In genomic region chr1:205905095-205905494, GRCh38 we compare ENCODE assay signal across 16 cellular contexts. TPM values are rescaled to one million over a fixed set of nuclear protein-coding genes. Genes with fewer than 3 reads are reported as not detected.
"Had no signal": no experiment of that assay in that cellular context is flagged by ENCODE, and none has a peak within 500 bp of the region (broad histone marks: within the 10 kb centered on the region; RNA-seq: fewer than 3 reads in every experiment).

No MANE protein-coding gene starts in this region.

RNA-seq across cellular contexts. Expression of gene SLC26A9, which starts 38.2 kb away (rescaled TPM):
- total RNA-seq: activated naive CD4-positive, alpha-beta T cell treated with anti-CD3 and anti-CD28 coated beads for 36 hours; activated naive CD4-positive, alpha-beta T cell treated with anti-CD3 and anti-CD28 coated beads, Interleukin-2, amount 50 U/mL, for 72 hours; activated naive CD8-positive, alpha-beta T cell treated with anti-CD3 and anti-CD28 coated beads for 36 hours; activated naive CD8-positive, alpha-beta T cell treated with anti-CD3 and anti-CD28 coated beads, Interleukin-2, amount 10 ng/mL, durations not matched to agents 7 days and 5 days; activated T-cell treated with anti-CD3 and anti-CD28 coated beads, Interleukin-2, amount 50 U/mL, for 4 hours; activated T-cell treated with anti-CD3 and anti-CD28 coated beads, Interleukin-2, amount 50 U/mL, for 72 hours; activated T-helper 1 cell treated with anti-CD3 and anti-CD28 coated beads, Interleukin-12 subunit alpha, Interleukin-12 subunit beta, Interleukin-2, Interleukin-4 antibody, amounts not matched to agents 30 ng/mL and 10 ng/mL and 1 ng/mL, durations not matched to agents 14 hours and 24 hours and 36 hours; activated T-helper 17 cell treated with anti-CD3 and anti-CD28 coated beads, Interleukin-2, amount 50 U/mL, for 72 hours; activated T-helper 2 cell treated with anti-CD3 and anti-CD28 coated beads, Interferon-gamma antibody, Interleukin-2, Interleukin-4, amounts not matched to agents 10 μg/mL and 5 μg/mL and 100 μg/mL, durations not matched to agents 14 hours and 24 hours and 36 hours; ascending aorta; astrocyte; breast epithelium; bronchial epithelial cell; cerebellum; chondrocyte had no signal

RNA-seq across cellular contexts. Expression of gene PM20D1, which starts 55.2 kb away (rescaled TPM):
- total RNA-seq: ascending aorta, astrocyte, bronchial epithelial cell, cardiac muscle cell, chondrocyte had no signal
